8 cellular contexts compared by ENCODE assay signal in the genomic region with DNA sequence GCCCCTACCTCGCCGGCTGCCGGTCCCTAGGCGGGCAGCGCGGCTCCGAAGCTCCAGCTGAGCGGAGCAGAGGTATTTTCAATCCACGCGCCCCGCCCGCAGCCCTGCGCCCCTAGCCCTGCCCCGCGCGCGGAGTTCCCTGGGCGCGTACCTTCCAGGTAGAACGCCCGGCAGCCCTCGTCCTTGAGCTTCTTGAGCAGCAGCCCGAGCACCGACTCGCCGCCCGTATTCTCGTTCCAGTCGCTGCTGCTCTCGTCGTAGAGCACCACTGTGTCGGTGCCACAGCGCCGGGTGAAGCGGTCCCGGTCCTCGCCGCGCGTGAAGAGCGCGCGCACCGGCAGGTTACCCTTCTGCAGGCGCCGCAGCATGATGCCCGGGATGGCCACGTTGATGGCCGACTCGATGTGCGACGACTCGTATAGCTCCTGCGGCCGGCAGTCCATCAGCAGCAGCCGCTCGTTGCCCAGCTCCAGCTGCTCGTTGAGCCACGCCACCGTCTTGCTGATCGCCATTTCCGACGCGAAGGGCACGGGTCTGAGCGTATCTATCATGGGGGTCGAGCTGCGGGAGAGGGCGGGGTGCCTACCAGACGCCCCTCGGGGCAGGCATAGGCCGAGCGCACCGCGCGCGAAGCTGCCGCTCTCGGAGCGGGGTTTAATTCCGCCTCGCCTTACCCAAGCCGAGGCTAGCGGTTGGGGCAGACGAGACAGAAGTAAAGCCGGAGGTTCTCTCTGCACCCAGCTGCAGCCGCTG. TPM values are rescaled to one million over a fixed set of nuclear protein-coding genes. Genes with fewer than 3 reads are reported as not detected.
A peak's percentile ranks its signal among the peaks of the same experiment; 100 is the strongest.
DNase-seq lines count a peak whose midpoint lies in the region; ATAC-seq and TF ChIP-seq lines count a peak whose summit lies in the region.

No MANE protein-coding gene starts in this region.

- peak overlapping the region; percentile 91 to 94 for H3K27ac Mint-ChIP-seq in stimulated activated naive CD8-positive, alpha-beta T cell treated with anti-CD3 and anti-CD28 coated beads, Interleukin-15, amount 100 ng/mL, for 72 hours

- H3K4me1 ChIP-seq in HUES64 (ENCODE audit: insufficient read depth, low read length), result peaks cover 50% of the 10 kb centered on the region

- no peaks in the 10 kb centered on the region for H3K9me3 ChIP-seq in HUES64 (ENCODE audit: insufficient read depth, low read depth, low read length)

- H3K27me3 ChIP-seq in HUES64 (ENCODE audit: insufficient read depth, low read length), result peaks cover 68% of the 10 kb centered on the region

- H3K4me3 ChIP-seq in HUES64 (ENCODE audit: low read length) (peak overlapping the region; percentile 69), coronary artery (peak overlapping the region; percentile 97)

- H3K4me1 Mint-ChIP-seq in stimulated activated naive CD8-positive, alpha-beta T cell treated with anti-CD3 and anti-CD28 coated beads, Interleukin-15, amount 100 ng/mL, for 72 hours, result peaks cover 49% of the 10 kb centered on the region

- ATAC-seq in activated CD4-positive, CD25-positive, alpha-beta regulatory T cell treated with anti-CD3 and anti-CD28 coated beads, Interleukin-2, amount 50 U/mL, for 24 hours, result peak; percentile 9 to 27
- ATAC-seq in stimulated activated naive CD8-positive, alpha-beta T cell treated with anti-CD3 and anti-CD28 coated beads, Interleukin-15, amount 100 ng/mL, for 72 hours, result peak; percentile 15

- peaks cover 39% of the 10 kb centered on the region for H3K36me3 ChIP-seq in HUES64 (ENCODE audit: insufficient read depth, low read length)

- TF ChIP-seq CTCF in coronary artery (IDR thresholded peaks at IDR 0.05), result no peak

- DNase-seq in NOMO-1 (lab: John Stamatoyannopoulos, UW; ENCODE audit: unreplicated experiment in 2 of 2), result peak; percentile 20 to 37
- DNase-seq in NOMO-1 treated with dmso at 0.1 percent for 144 hours (lab: John Stamatoyannopoulos, UW; ENCODE audit: unreplicated experiment), result no peak
- peak; percentile 82 for DNase-seq in coronary artery (ENCODE audit: low spot score)
- peak; percentile 68 to 71 for DNase-seq in lung microvascular endothelial cell (ENCODE audit: low read depth in 2 of 2)
- peak in 1 of 2 donors; percentile 60 for DNase-seq in stimulated activated naive CD8-positive, alpha-beta T cell treated with anti-CD3 and anti-CD28 coated beads, Interleukin-15, amount 100 ng/mL, for 72 hours
- no peak for DNase-seq in hepatic stellate cell (ENCODE audit: low spot score)

- under 1% methylated on average over 87 of the region's 87 CpGs for WGBS in HUES64

- H3K27ac ChIP-seq in HUES64 (ENCODE audit: low read depth, low read length) (peak overlapping the region; percentile 85), coronary artery (peak overlapping the region; percentile 97 to 100)

- peak overlapping the region; percentile 88 for H3K9ac ChIP-seq in HUES64 (ENCODE audit: low read depth, low read length)

- peak overlapping the region; percentile 82 to 96 for H3K4me3 Mint-ChIP-seq in stimulated activated naive CD8-positive, alpha-beta T cell treated with anti-CD3 and anti-CD28 coated beads, Interleukin-15, amount 100 ng/mL, for 72 hours

- H3K9me3 Mint-ChIP-seq in stimulated activated naive CD8-positive, alpha-beta T cell treated with anti-CD3 and anti-CD28 coated beads, Interleukin-15, amount 100 ng/mL, for 72 hours, result no peaks in the 10 kb centered on the region

- peaks cover 39% of the 10 kb centered on the region for H3K27me3 Mint-ChIP-seq in stimulated activated naive CD8-positive, alpha-beta T cell treated with anti-CD3 and anti-CD28 coated beads, Interleukin-15, amount 100 ng/mL, for 72 hours

RNA-seq across cellular contexts. Expression of a gene that starts 0.6 kb away (rescaled TPM):
- 124 TPM for polyA plus RNA-seq in HUES64 (2013, experiment 1 of 2)
- polyA plus RNA-seq in HUES64 (2013, experiment 2 of 2), result 138 TPM
- 237 and 293 TPM in 2 replicates for total RNA-seq in lung microvascular endothelial cell

Comparison
In these comparisons a context has a peak if more than half of its experiments do, and no peak if none do; other contexts are left out.
1. DNase-seq: peak in NOMO-1 (2 of 2), coronary artery (single experiment) and lung microvascular endothelial cell (2 of 2); none in NOMO-1 treated with dmso at 0.1 percent for 144 hours (single experiment) and hepatic stellate cell (single experiment).